ENCODE assay signal across 8 cellular contexts in the genomic region with DNA sequence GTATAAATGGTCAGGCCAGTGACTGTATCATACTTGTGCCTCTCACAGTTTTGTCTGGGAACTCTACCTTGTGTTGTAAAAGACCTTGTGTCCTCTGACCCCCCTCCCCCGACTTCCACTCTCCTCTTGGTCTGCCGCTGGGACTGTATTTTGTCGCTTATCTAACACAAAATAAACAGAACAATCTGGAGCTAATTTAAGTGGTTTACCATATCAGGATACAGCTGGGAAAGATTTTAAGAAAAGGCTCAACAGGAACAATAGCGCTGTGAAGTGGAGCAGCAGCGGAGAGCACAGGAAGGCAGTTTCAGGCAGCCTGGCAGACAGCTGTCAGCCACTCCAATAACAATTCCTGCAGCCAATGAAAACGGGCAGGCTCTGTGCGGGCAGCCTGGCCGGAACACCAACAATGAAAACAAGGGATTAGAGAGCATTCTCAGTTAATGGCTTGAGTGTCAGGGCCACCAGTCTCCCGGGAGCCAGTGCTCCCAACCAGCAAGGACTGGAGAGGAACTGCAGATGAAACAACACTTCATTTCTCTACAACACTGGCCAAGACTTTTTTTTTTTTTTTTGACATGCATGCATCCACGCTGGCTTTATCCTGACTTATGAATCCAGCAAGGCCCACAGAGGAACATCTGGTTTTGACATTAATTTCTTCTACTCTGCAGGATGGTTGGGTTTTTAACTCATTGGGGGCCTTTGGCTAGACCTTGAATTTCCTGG.
A peak's percentile ranks its signal among the peaks of the same experiment; 100 is the strongest.
DNase-seq lines count a peak whose midpoint lies in the region; ATAC-seq, FAIRE-seq and TF ChIP-seq lines count a peak whose summit lies in the region.

No MANE protein-coding gene starts in this region.

- WGBS in GM12878 (ENCODE audit: insufficient coverage, insufficient replicate concordance, low lambda C conversion rate, missing lambda C conversion rate): 96% methylated on average over 10 of the region's 10 CpGs
- 44% methylated on average over 10 of the region's 10 CpGs for WGBS in suprapubic skin

- peak overlapping the region; percentile 40; the same call in 1 of the 2 replicates for H3K4me2 ChIP-seq in GM12878 (ENCODE audit: control insufficient read depth, insufficient read depth)

- H3K27ac ChIP-seq in GM12878 (ENCODE audit: control insufficient read depth, insufficient read depth) (peak overlapping the region; percentile 47), suprapubic skin (peak overlapping the region; percentile 36)

- TF ChIP-seq POLR2A in GM12878 (IDR thresholded peaks at IDR 0.05; ENCODE audit: low read depth, low read length) (no peak), suprapubic skin (IDR thresholded peaks at IDR 0.05) (no peak), erythroblast (IDR thresholded peaks at IDR 0.05; ENCODE audit: low read length) (no peak)

- H3K4me1 Mint-ChIP-seq in CD14-positive monocyte (peaks cover 57% of the 10 kb centered on the region), Calu3 (ENCODE audit: low read depth, unreplicated experiment) (no peaks in the 10 kb centered on the region)

- SMC1A ChIA-PET in GM12878 (lab: Charles Lee; ENCODE audit: uncharacterized antibody, unreplicated experiment): interaction anchor here (0.7 to 3.0 kb wide), 11 partner anchors 11 to 267 kb away, joined by 3 to 18 read pairs (median 4); no protein-coding TSS in a partner anchor

- intact Hi-C loops in CD14-positive monocyte (cut with micrococcal nuclease) (loop anchor here in 1 of 2 donors (10.0 kb wide), 1 partner anchor 56 kb away; no protein-coding TSS in a partner anchor), GM12878 (cut with micrococcal nuclease; ENCODE audit: unreplicated experiment) (no loop called here), Calu3 (cut with micrococcal nuclease; ENCODE audit: unreplicated experiment) (no loop called here)

- in situ Hi-C loops in GM12878 (cut with MboI): no loop called here

- TF ChIP-seq CTCF in CD14-positive monocyte (IDR thresholded peaks at IDR 0.05) (no peak), GM12878 (IDR thresholded peaks at IDR 0.05 in 2 of 3, conservative IDR thresholded peaks at IDR 0.05 in 1 of 3; ENCODE audit: control insufficient read depth in 2 of 3, extremely low read depth in 1 of 3, insufficient read depth in 1 of 3, low read depth in 3 of 3, low read length in 3 of 3) (no peak), suprapubic skin (IDR thresholded peaks at IDR 0.05) (no peak), omental fat pad (IDR thresholded peaks at IDR 0.05) (no peak), Calu3 (IDR thresholded peaks at IDR 0.05; ENCODE audit: unreplicated experiment) (no peak)

- no peaks in the 10 kb centered on the region for H3K27me3 ChIP-seq in GM12878 (replicated peaks in 1 of 2; ENCODE audit: control insufficient read depth in 2 of 2, insufficient read depth in 2 of 2, low read length in 1 of 2)
- no peaks in the 10 kb centered on the region for H3K27me3 ChIP-seq in suprapubic skin

- H3K9me3 ChIP-seq in GM12878 (replicated peaks; ENCODE audit: control insufficient read depth, insufficient read depth, low read length) (no peaks in the 10 kb centered on the region), suprapubic skin (no peaks in the 10 kb centered on the region)

- H3K36me3 Mint-ChIP-seq in CD14-positive monocyte (peaks cover 7 to 8% of the 10 kb centered on the region in 2 donors), Calu3 (ENCODE audit: insufficient read depth, unreplicated experiment) (no peaks in the 10 kb centered on the region)

- H4K20me1 ChIP-seq in GM12878 (ENCODE audit: control insufficient read depth, insufficient read depth): no peaks in the 10 kb centered on the region

- FAIRE-seq in GM12878 (lab: Jason Lieb, UNC) (no peak), islet of Langerhans (lab: Jason Lieb, UNC) (peak; percentile 21)

- H3K36me3 ChIP-seq in GM12878 (ENCODE audit: control insufficient read depth in 2 of 2, insufficient read depth in 2 of 2, low read length in 1 of 2): no peaks in the 10 kb centered on the region
- H3K36me3 ChIP-seq in suprapubic skin: no peaks in the 10 kb centered on the region

- H3K9ac ChIP-seq in GM12878 (ENCODE audit: control insufficient read depth, insufficient read depth, low read length): no peak overlapping the region

- H3K9me3 Mint-ChIP-seq in CD14-positive monocyte: no peaks in the 10 kb centered on the region
- H3K9me3 Mint-ChIP-seq in Calu3 (ENCODE audit: low read depth, unreplicated experiment): no peaks in the 10 kb centered on the region

- TF ChIP-seq RAD21 in GM12878 (IDR thresholded peaks at IDR 0.05; ENCODE audit: insufficient read depth, low read depth, low read length): no peak

- ATAC-seq in GM12878: no peak
- ATAC-seq in omental fat pad (ENCODE audit: low FRiP score): no peak

- TF ChIP-seq EP300 in GM12878 (IDR thresholded peaks at IDR 0.05; ENCODE audit: borderline replicate concordance in 1 of 2, control insufficient read depth in 1 of 2, low read depth in 2 of 2, low read length in 2 of 2) (no peak), suprapubic skin (IDR thresholded peaks at IDR 0.05) (no peak)

- H3K4me1 ChIP-seq in GM12878 (ENCODE audit: control insufficient read depth, insufficient read depth, low read length): peaks cover 43% of the 10 kb centered on the region
- H3K4me1 ChIP-seq in suprapubic skin: peaks cover 17% of the 10 kb centered on the region

- H3K4me3 ChIP-seq in GM12878: no peak overlapping the region
- peak overlapping the region; percentile 7 for H3K4me3 ChIP-seq in suprapubic skin

- no peaks in the 10 kb centered on the region for H3K79me2 ChIP-seq in GM12878 (ENCODE audit: control insufficient read depth, insufficient read depth, low read length)

- CTCF ChIA-PET in GM12878 (lab: Yijun Ruan, JAX): interaction anchor here (0.9 to 1.8 kb wide), 6 partner anchors 9 to 440 kb away, joined by 3 to 8 read pairs (median 6); no protein-coding TSS in a partner anchor
- CTCF ChIA-PET in Calu3 (lab: Charles Lee): interaction anchor here (0.7 kb wide), 1 partner anchor 10 kb away, joined by 3 read pairs; no protein-coding TSS in a partner anchor

- DNase-seq in CD14-positive monocyte (ENCODE audit: low spot score) (no peak), NCI-H1694 (lab: John Stamatoyannopoulos, UW) (peak; percentile 74), GM12878 (ENCODE audit: low read depth, low spot score) (no peak), suprapubic skin (ENCODE audit: low spot score in 2 of 2) (no peak), omental fat pad (ENCODE audit: low spot score) (no peak), erythroblast (lab: John Stamatoyannopoulos, UW) (no peak), Calu3 (no peak)

- H3K27ac Mint-ChIP-seq in CD14-positive monocyte: peak overlapping the region in 4 of 7 donors; percentile 48 to 75 (median 70)
- no peak overlapping the region for H3K27ac Mint-ChIP-seq in Calu3 (ENCODE audit: unreplicated experiment)

- H3K4me3 Mint-ChIP-seq in CD14-positive monocyte (peak overlapping the region; percentile 55 to 87), Calu3 (ENCODE audit: low read depth, unreplicated experiment) (no peak overlapping the region)

- BruUV-seq in GM12878 (replicated peaks; lab: Mats Ljungman, UMichigan): no TSS peak
- BruUV-seq in Calu3 (replicated peaks; lab: Mats Ljungman, UMichigan): no TSS peak

- POLR2A ChIA-PET in GM12878 (lab: Charles Lee): no interaction called here

- H2AFZ ChIP-seq in GM12878 (ENCODE audit: control insufficient read depth, low read depth, low read length): no peak overlapping the region

- RAD21 ChIA-PET in GM12878 (lab: Charles Lee; ENCODE audit: unreplicated experiment): interaction anchor here (0.7 to 2.2 kb wide), 4 partner anchors 9 to 225 kb away, joined by 3 to 11 read pairs (median 4); no protein-coding TSS in a partner anchor

- H3K27me3 Mint-ChIP-seq in CD14-positive monocyte (ENCODE audit: low read depth in 3 of 3) (no peaks in the 10 kb centered on the region), Calu3 (ENCODE audit: unreplicated experiment) (no peaks in the 10 kb centered on the region)

TF ChIP-seq in GM12878, 131 proteins besides CTCF, POLR2A, EP300 and RAD21:
- TF ChIP-seq EZH2 (IDR thresholded peaks at IDR 0.05; ENCODE audit: borderline replicate concordance, control insufficient read depth, low read depth, low read length) (no peak), SPI1 (IDR thresholded peaks at IDR 0.05; ENCODE audit: borderline replicate concordance, insufficient read depth, low read depth, low read length) (peak; percentile 17; the same call in 1 of the 2 replicates)
